In genomic region chr12:104788848-104789271, GRCh38 we compare ENCODE assay signal across 18 cellular contexts.
DNase-seq lines count a peak whose midpoint lies in the region; ATAC-seq and TF ChIP-seq lines count a peak whose summit lies in the region.
"Had no signal": no experiment of that assay in that cellular context is flagged by ENCODE, and none has a peak within 500 bp of the region (broad histone marks: within the 10 kb centered on the region; RNA-seq: fewer than 3 reads in every experiment).

No MANE protein-coding gene starts in this region.

- CTCF ChIA-PET in HCT116 (lab: Charles Lee): interaction anchor here (1.4 kb wide), 1 partner anchor 407 kb away, joined by 3 read pairs; no protein-coding TSS in a partner anchor
- CTCF ChIA-PET in PC-3 (lab: Charles Lee): no interaction called here

- H4K20me1 ChIP-seq in HCT116 (ENCODE audit: insufficient read depth): no peaks in the 10 kb centered on the region
- no peaks in the 10 kb centered on the region for H4K20me1 ChIP-seq in PC-3 (ENCODE audit: low read length)

- intact Hi-C loops in HCT116 (cut with micrococcal nuclease): no loop called here
- intact Hi-C loops in PC-3 (cut with micrococcal nuclease): no loop called here

- H3K4me3 ChIP-seq in HCT116 (replicated peaks in 1 of 2; ENCODE audit: low read depth in 1 of 2, low read length in 2 of 2): no peak overlapping the region
- no peak overlapping the region for H3K4me3 ChIP-seq in PC-3 (ENCODE audit: low read length)
- H3K4me3 ChIP-seq: body of pancreas, gastroesophageal sphincter, PC-9 had no signal

- BruUV-seq in HCT116 (replicated peaks; lab: Mats Ljungman, UMichigan) (no TSS peak), PC-3 (replicated peaks; lab: Mats Ljungman, UMichigan) (no TSS peak)

- H2AFZ ChIP-seq in HCT116 (ENCODE audit: low read depth, low read length, poor library complexity, severe bottlenecking) (peak overlapping the region; percentile 50), PC-3 (ENCODE audit: low read length) (0 out of 2 replicates have a peak overlapping the region, but pooled peaks have one; percentile 32)
- H2AFZ ChIP-seq: PC-9 had no signal

- H3K4me2 ChIP-seq in HCT116 (ENCODE audit: low read length) (no peak overlapping the region), PC-3 (ENCODE audit: low read length) (no peak overlapping the region)
- H3K4me2 ChIP-seq: PC-9 had no signal

- H3K79me2 ChIP-seq in HCT116 (ENCODE audit: insufficient read depth, low read length) (no peaks in the 10 kb centered on the region), PC-3 (ENCODE audit: low read length) (no peaks in the 10 kb centered on the region)

- no peak for TF ChIP-seq RAD21 in HCT116 (IDR thresholded peaks at IDR 0.05; ENCODE audit: low read depth)

- H3K9me2 ChIP-seq in HCT116 (ENCODE audit: insufficient read depth) (no peaks in the 10 kb centered on the region), PC-3 (replicated peaks; ENCODE audit: low read length) (no peaks in the 10 kb centered on the region)

- POLR2A ChIA-PET in HCT116 (lab: Charles Lee): no interaction called here
- POLR2A ChIA-PET in PC-3 (lab: Charles Lee; ENCODE audit: unreplicated experiment): no interaction called here

- peaks cover 5 to 29% of the 10 kb centered on the region in 2 experiments for H3K4me1 ChIP-seq in HCT116 (ENCODE audit: control insufficient read depth in 1 of 2, insufficient read depth in 2 of 2, low read length in 2 of 2)
- peaks cover 13% of the 10 kb centered on the region for H3K4me1 ChIP-seq in PC-3 (ENCODE audit: insufficient read depth, low read length)
- H3K4me1 ChIP-seq: gastroesophageal sphincter had no signal

- no peak for TF ChIP-seq CTCF in HCT116 (IDR thresholded peaks at IDR 0.05 in 2 of 3, conservative IDR thresholded peaks at IDR 0.05 in 1 of 3; ENCODE audit: borderline replicate concordance in 1 of 3, insufficient read depth in 1 of 3, low read depth in 2 of 3, low read length in 2 of 3)
- TF ChIP-seq CTCF in PC-3 (conservative IDR thresholded peaks at IDR 0.05; ENCODE audit: low read depth, low read length): no peak

- no peak overlapping the region for H3K27ac ChIP-seq in HCT116 (ENCODE audit: low read depth, low read length)
- no peak overlapping the region for H3K27ac ChIP-seq in PC-3 (ENCODE audit: low read length)
- H3K27ac ChIP-seq: body of pancreas, gastroesophageal sphincter, PC-9 had no signal

- H3K9me3 ChIP-seq in HCT116 (ENCODE audit: control insufficient read depth in 1 of 2, insufficient read depth in 1 of 2, low read depth in 1 of 2, low read length in 2 of 2) (no peaks in the 10 kb centered on the region), PC-3 (ENCODE audit: low read length) (no peaks in the 10 kb centered on the region)
- H3K9me3 ChIP-seq: body of pancreas, gastroesophageal sphincter had no signal

- no peaks in the 10 kb centered on the region for H3K27me3 ChIP-seq in HCT116 (ENCODE audit: insufficient read depth, low read length)
- H3K27me3 ChIP-seq in PC-3 (ENCODE audit: low read length): no peaks in the 10 kb centered on the region
- H3K27me3 ChIP-seq: body of pancreas, gastroesophageal sphincter had no signal

- RAD21 ChIA-PET in HCT116 (lab: Charles Lee; ENCODE audit: low non-redundant PET in 1 of 2, low total read pairs in 2 of 2, uncharacterized antibody in 2 of 2, unreplicated experiment in 2 of 2): no interaction called here

- no peaks in the 10 kb centered on the region for H3F3A ChIP-seq in PC-3 (ENCODE audit: low read length, unreplicated experiment)

- H3K36me3 ChIP-seq in HCT116 (ENCODE audit: control insufficient read depth in 1 of 2, insufficient read depth in 2 of 2, low read length in 2 of 2) (no peaks in the 10 kb centered on the region), PC-3 (ENCODE audit: low read depth, low read length) (no peaks in the 10 kb centered on the region)
- H3K36me3 ChIP-seq: gastroesophageal sphincter had no signal

- ATAC-seq in HCT116: no peak
- ATAC-seq in PC-3: no peak
- no peak for ATAC-seq in HG02678 (IDR thresholded peaks at IDR 0.05; ENCODE audit: unreplicated experiment)
- ATAC-seq: body of pancreas; gastroesophageal sphincter; left lobe of liver; natural killer cell treated with Interleukin-12 subunit alpha and Interleukin-12 subunit beta and Interleukin-15 and Interleukin-18, amount 100 ng/mL, for 72 hours had no signal

- TF ChIP-seq POLR2A in HCT116 (IDR thresholded peaks at IDR 0.05; ENCODE audit: borderline replicate concordance, extremely low read depth, insufficient read depth, insufficient read length): no peak

- DNase-seq in COLO668 (lab: John Stamatoyannopoulos, UW; ENCODE audit: unreplicated experiment): peak; percentile 34
- no peak for DNase-seq in HCT116 (ENCODE audit: low read depth, low spot score)
- no peak for DNase-seq in PC-3
- peak; percentile 67 for DNase-seq in iPS-NIHi11 (ENCODE audit: low spot score)
- no peak for DNase-seq in activated CD4-positive, alpha-beta T cell treated with anti-CD3 and anti-CD28 coated beads, Interleukin-2, amount 50 U/mL, for 1 hour
- no peak for DNase-seq in GM19240 (ENCODE audit: insufficient read length, low spot score)
- DNase-seq in HUDEP-2 (lab: John Stamatoyannopoulos, UW; ENCODE audit: unreplicated experiment in 76 of 76): no peak
- DNase-seq: activated CD4-positive, alpha-beta memory T cell treated with anti-CD3 and anti-CD28 coated beads, Interleukin-2, amount 10 ng/mL, durations not matched to agents 7 days and 5 days; activated effector memory CD4-positive, alpha-beta T cell treated with anti-CD3 and anti-CD28 coated beads, Interleukin-2, amount 50 U/mL, for 16 hours; body of pancreas; effector CD4-positive, alpha-beta T cell; NCI-H1048; PC-9; T-helper 1 cell had no signal

- H3K9ac ChIP-seq in HCT116 (ENCODE audit: low read length) (no peak overlapping the region), PC-3 (ENCODE audit: low read length) (no peak overlapping the region)

TF ChIP-seq in HCT116, 20 proteins besides CTCF, POLR2A, EP300 and RAD21:
- TF ChIP-seq TCF7L2 (IDR thresholded peaks at IDR 0.05; ENCODE audit: borderline replicate concordance, extremely low read depth, insufficient read depth, insufficient read length): peak; percentile 35
- TF ChIP-seq ELF1 (IDR thresholded peaks at IDR 0.05; ENCODE audit: borderline replicate concordance, low read depth): no peak

Comparison
In these comparisons a context has a peak if more than half of its experiments do, and no peak if none do; other contexts are left out.
1. DNase-seq: peak in COLO668 (single experiment) and iPS-NIHi11 (single experiment); none in HCT116 (single experiment), PC-3 (single experiment), activated CD4-positive, alpha-beta T cell treated with anti-CD3 and anti-CD28 coated beads, Interleukin-2, amount 50 U/mL, for 1 hour (single experiment), GM19240 (single experiment) and HUDEP-2 (0 of 76).